ENCODE assay signal across 8 cellular contexts in the genomic region with DNA sequence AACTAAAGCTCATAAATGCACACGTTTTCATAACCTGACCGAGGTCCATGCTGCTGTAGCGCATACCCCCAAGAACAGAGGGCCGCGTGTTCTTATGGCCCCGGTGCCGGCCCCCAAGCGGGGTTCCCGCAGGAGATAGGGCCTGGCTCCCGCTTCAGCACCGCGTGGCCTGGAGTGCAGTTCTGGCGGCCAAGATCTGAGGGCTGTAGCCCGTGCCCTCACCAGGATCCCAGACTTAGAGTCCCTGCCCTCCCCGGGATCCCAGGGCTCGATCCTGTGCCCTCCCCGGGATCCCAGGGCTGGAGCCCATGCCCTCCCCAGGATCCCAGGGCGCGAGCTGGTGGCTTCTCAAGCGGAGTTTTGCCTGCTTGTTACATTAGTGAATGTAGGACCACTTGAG. TPM values are rescaled to one million over a fixed set of nuclear protein-coding genes. Genes with fewer than 3 reads are reported as not detected.
DNase-seq lines count a peak whose midpoint lies in the region; ATAC-seq and TF ChIP-seq lines count a peak whose summit lies in the region.

No MANE protein-coding gene starts in this region.

- peaks cover 12 to 31% (median 24%) of the 10 kb centered on the region in 11 experiments for H3K36me3 ChIP-seq in BLaER1 treated with 17β-estradiol and CSF1 and Interleukin-3, amounts not matched to agents 10 nM and 100 nM
- H3K36me3 ChIP-seq in KMS-11 (ENCODE audit: insufficient read depth) (no peaks in the 10 kb centered on the region), mucosa of stomach (ENCODE audit: control insufficient read depth, insufficient read depth, low read length) (no peaks in the 10 kb centered on the region)

- H2AFZ ChIP-seq in KMS-11 (ENCODE audit: low read depth) = peak overlapping the region; percentile 80

- peak overlapping the region; percentile 63 to 99 (median 90) for H3K4me3 ChIP-seq in BLaER1 treated with 17β-estradiol and CSF1 and Interleukin-3, amounts not matched to agents 10 nM and 100 nM
- H3K4me3 ChIP-seq in KMS-11 (IDR thresholded peaks at IDR 0.05; ENCODE audit: insufficient read depth, low read depth, low read length) (no peak overlapping the region), mucosa of stomach (ENCODE audit: low read length) (peak overlapping the region; percentile 47)

- no peak for TF ChIP-seq CTCF in KMS-11 (conservative IDR thresholded peaks at IDR 0.05; ENCODE audit: low read depth, low read length)

- H3K4me1 ChIP-seq in BLaER1 treated with 17β-estradiol and CSF1 and Interleukin-3, amounts not matched to agents 10 nM and 100 nM = peaks cover 34 to 43% (median 38%) of the 10 kb centered on the region in 10 experiments
- peaks cover 13% of the 10 kb centered on the region for H3K4me1 ChIP-seq in KMS-11 (ENCODE audit: low read depth, poor library complexity, severe bottlenecking)
- H3K4me1 ChIP-seq in mucosa of stomach (ENCODE audit: control insufficient read depth, insufficient read depth, low read length) = peaks cover 22% of the 10 kb centered on the region

- no peak for ATAC-seq in HG03025 (IDR thresholded peaks at IDR 0.05; ENCODE audit: low FRiP score, unreplicated experiment)
- no peak for ATAC-seq in GM18858 (IDR thresholded peaks at IDR 0.05; ENCODE audit: unreplicated experiment)

- peaks cover 0 to 13% (median 9%) of the 10 kb centered on the region in 11 experiments; a peak in 10 of 22 replicates for H3K27me3 ChIP-seq in BLaER1 treated with 17β-estradiol and CSF1 and Interleukin-3, amounts not matched to agents 10 nM and 100 nM
- H3K27me3 ChIP-seq in KMS-11 (ENCODE audit: insufficient read depth, low read depth) (no peaks in the 10 kb centered on the region), mucosa of stomach (ENCODE audit: control insufficient read depth, insufficient read depth, low read length) (no peaks in the 10 kb centered on the region)

- DNase-seq in caudate nucleus (lab: John Stamatoyannopoulos, UW) (no peak), dermis blood vessel endothelial cell (no peak), NCI-H187 treated with DMSO at 0.1 percent for 48 hours (lab: John Stamatoyannopoulos, UW) (no peak)

- peak overlapping the region; percentile 86 to 96 (median 95) for H3K4me2 ChIP-seq in BLaER1 treated with 17β-estradiol and CSF1 and Interleukin-3, amounts not matched to agents 10 nM and 100 nM
- peak overlapping the region; percentile 67 for H3K4me2 ChIP-seq in KMS-11

- H4K20me1 ChIP-seq in BLaER1 treated with 17β-estradiol and CSF1 and Interleukin-3, amounts not matched to agents 10 nM and 100 nM = peaks cover 28 to 39% (median 38%) of the 10 kb centered on the region in 11 experiments; a peak in 21 of 22 replicates
- no peaks in the 10 kb centered on the region for H4K20me1 ChIP-seq in KMS-11 (ENCODE audit: insufficient read depth)

- no peaks in the 10 kb centered on the region for H3K9me3 ChIP-seq in BLaER1 treated with 17β-estradiol and CSF1 and Interleukin-3, amounts not matched to agents 10 nM and 100 nM (replicated peaks in 1 of 11)
- no peaks in the 10 kb centered on the region for H3K9me3 ChIP-seq in mucosa of stomach (ENCODE audit: control insufficient read depth, low read length)

- H3K79me2 ChIP-seq in KMS-11 (ENCODE audit: insufficient read depth, low read depth) = peaks cover 31% of the 10 kb centered on the region

- peak overlapping the region in 9 of 11 experiments; percentile 56 to 77 (median 63); a peak in 13 of 22 replicates for H3K27ac ChIP-seq in BLaER1 treated with 17β-estradiol and CSF1 and Interleukin-3, amounts not matched to agents 10 nM and 100 nM
- H3K27ac ChIP-seq in KMS-11 (no peak overlapping the region), caudate nucleus (ENCODE audit: low read depth, low read length) (peak overlapping the region; percentile 65)

- H3K9ac ChIP-seq in BLaER1 treated with 17β-estradiol and CSF1 and Interleukin-3, amounts not matched to agents 10 nM and 100 nM = peak overlapping the region; percentile 75 to 94 (median 82)
- H3K9ac ChIP-seq in KMS-11 (no peak overlapping the region), mucosa of stomach (ENCODE audit: low read length) (peak overlapping the region; percentile 73)

RNA-seq across cellular contexts. Expression of a gene that starts 1.0 kb away (rescaled TPM):
- total RNA-seq in dermis blood vessel endothelial cell = 32.3 and 52.4 TPM in 2 replicates

RNA-seq across cellular contexts. Expression of a gene that starts 25.7 kb away (rescaled TPM):
- 10.4 and 13.3 TPM in 2 replicates for total RNA-seq in dermis blood vessel endothelial cell
